8 cellular contexts compared by ENCODE assay signal in the genomic region with DNA sequence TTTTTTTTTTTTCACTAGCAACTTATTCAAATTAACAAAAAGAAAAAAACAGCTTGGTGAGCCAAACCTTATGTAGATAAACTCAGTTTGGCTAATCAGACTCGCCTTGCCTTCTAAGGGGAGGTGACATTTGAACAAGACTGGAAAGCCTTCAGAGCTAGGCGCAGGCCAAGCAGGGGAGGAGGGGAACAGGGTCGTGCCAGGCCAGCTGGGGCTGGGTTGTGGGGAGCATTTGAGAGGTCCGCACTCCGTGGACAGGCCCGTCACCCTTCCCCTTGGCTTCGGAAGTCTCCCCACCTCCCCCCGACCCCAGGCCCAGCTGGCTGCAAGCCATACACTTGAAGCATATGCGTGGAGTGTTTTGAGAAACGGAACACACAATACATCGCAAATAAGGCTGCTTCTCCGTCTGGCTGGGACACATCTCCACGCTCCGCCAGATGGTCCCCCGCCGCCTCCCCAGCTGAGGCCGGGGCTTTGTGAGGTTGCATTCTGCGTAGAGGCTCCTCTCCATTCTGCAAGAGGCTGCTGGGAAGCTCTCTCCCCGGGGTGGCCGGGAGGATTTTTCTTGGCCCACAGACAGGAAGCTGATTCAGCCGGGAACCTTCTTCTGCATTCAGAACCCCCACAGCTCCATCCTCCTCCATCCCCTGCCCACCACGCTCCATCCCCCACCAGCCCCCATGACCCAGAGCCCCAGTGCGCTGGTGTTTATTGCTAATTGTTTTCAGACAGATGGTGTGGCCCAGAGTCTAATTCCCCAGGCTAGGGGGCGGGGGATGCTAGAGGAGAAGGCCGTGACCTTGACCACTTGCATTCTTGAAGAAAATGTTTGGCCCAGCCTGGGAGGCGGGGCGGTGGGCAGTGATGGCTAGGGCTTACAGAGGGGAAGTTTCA.
DNase-seq lines count a peak whose midpoint lies in the region; ATAC-seq and TF ChIP-seq lines count a peak whose summit lies in the region.

No MANE protein-coding gene starts in this region.

- H3K4me1 ChIP-seq in H9 (ENCODE audit: insufficient read depth, low read length) = 0 out of 2 replicates have a peak, but pooled peaks cover 2% of the 10 kb centered on the region
- H3K4me1 ChIP-seq in neural progenitor cell = peaks cover 8% of the 10 kb centered on the region

- in situ Hi-C loops in GM13977 (cut with MboI; ENCODE audit: low pct_unique_long_range_greater_than_20kb, low sequenced_read_pairs, unreplicated experiment) = no loop called here

- peak overlapping the region; percentile 24; the same call in 1 of the 2 replicates for H3K14ac ChIP-seq in H9 (ENCODE audit: insufficient read depth, low read length)

- no peak for ATAC-seq in activated naive CD8-positive, alpha-beta T cell treated with anti-CD3 and anti-CD28 coated beads, Interleukin-2, amount 50 U/mL, for 24 hours
- ATAC-seq in GM21825 (IDR thresholded peaks at IDR 0.05; ENCODE audit: unreplicated experiment) = no peak

- H3K9me3 Mint-ChIP-seq in H9 (0 out of 5 replicates have a peak, but pooled peaks cover 0 to under 1% of the 10 kb centered on the region in 2 experiments), neural progenitor cell (peaks cover 4% of the 10 kb centered on the region)
- H3K9me3 Mint-ChIP-seq in activated naive CD8-positive, alpha-beta T cell treated with anti-CD3 and anti-CD28 coated beads, Interleukin-2, amount 50 U/mL, for 24 hours = no peaks in the 10 kb centered on the region

- H3K36me3 ChIP-seq in neural progenitor cell = no peaks in the 10 kb centered on the region

- no peak overlapping the region for H3K56ac ChIP-seq in H9 (ENCODE audit: insufficient read length, low read depth, low read length)

- H2BK20ac ChIP-seq in H9 (ENCODE audit: low read depth, low read length, poor library complexity, severe bottlenecking) = no peak overlapping the region

- H3K79me2 ChIP-seq in H9 (ENCODE audit: insufficient read depth, low read length) = no peaks in the 10 kb centered on the region
- no peaks in the 10 kb centered on the region for H3K79me2 ChIP-seq in neural progenitor cell (ENCODE audit: low read depth)

- TF ChIP-seq CTCF in H9 (conservative IDR thresholded peaks at IDR 0.05) = no peak
- TF ChIP-seq CTCF in neural progenitor cell (IDR thresholded peaks at IDR 0.05) = no peak
- no peak for TF ChIP-seq CTCF in GM13977 (IDR thresholded peaks at IDR 0.05; ENCODE audit: extremely low read depth, insufficient read depth, missing control alignments)

- H3K23ac ChIP-seq in H9 (ENCODE audit: insufficient read length, low read depth, low read length) = no peak overlapping the region

- H3K4me3 Mint-ChIP-seq in H9 = peak overlapping the region; percentile 9 to 17; a peak in 3 of 5 replicates
- H3K4me3 Mint-ChIP-seq in neural progenitor cell = peak overlapping the region; percentile 76
- no peak overlapping the region for H3K4me3 Mint-ChIP-seq in activated naive CD8-positive, alpha-beta T cell treated with anti-CD3 and anti-CD28 coated beads, Interleukin-2, amount 50 U/mL, for 24 hours

- H3K27ac Mint-ChIP-seq in H9 (peak overlapping the region; percentile 66 to 91 (median 91)), neural progenitor cell (peak overlapping the region; percentile 74)
- no peak overlapping the region for H3K27ac Mint-ChIP-seq in activated naive CD8-positive, alpha-beta T cell treated with anti-CD3 and anti-CD28 coated beads, Interleukin-2, amount 50 U/mL, for 24 hours

- H3K4me1 Mint-ChIP-seq in H9 = peaks cover 25 to 29% of the 10 kb centered on the region in 2 experiments
- peaks cover 33% of the 10 kb centered on the region for H3K4me1 Mint-ChIP-seq in neural progenitor cell
- no peaks in the 10 kb centered on the region for H3K4me1 Mint-ChIP-seq in activated naive CD8-positive, alpha-beta T cell treated with anti-CD3 and anti-CD28 coated beads, Interleukin-2, amount 50 U/mL, for 24 hours

- H3K4me3 ChIP-seq in neural progenitor cell = no peak overlapping the region

- no peak overlapping the region for H3K4ac ChIP-seq in H9 (ENCODE audit: low read depth, low read length)

- H3K4me2 ChIP-seq in H9 (ENCODE audit: insufficient read depth, insufficient read length, low read length) = peak overlapping the region; percentile 38
- peak overlapping the region; percentile 23 for H3K4me2 ChIP-seq in neural progenitor cell

- DNase-seq in H9 (peak; percentile 89), RPMI7951 (ENCODE audit: low read depth) (peak; percentile 84), fibroblast of peridontal ligament (ENCODE audit: extremely low read depth) (peak; percentile 97), neural progenitor cell (ENCODE audit: low spot score) (peak; percentile 44), GM13977 (ENCODE audit: low spot score) (no peak)
- DNase-seq in activated naive CD8-positive, alpha-beta T cell treated with anti-CD3 and anti-CD28 coated beads, Interleukin-2, amount 50 U/mL, for 24 hours = no peak
- no peak for DNase-seq in stimulated activated naive CD4-positive, alpha-beta T cell (lab: John Stamatoyannopoulos, UW)

- H4K8ac ChIP-seq in H9 (replicated peaks; ENCODE audit: insufficient read length, low read depth, low read length) = no peak overlapping the region

- WGBS in H9 (ENCODE audit: extremely low coverage, insufficient read length, low lambda C conversion rate) = no CpG with 5 or more reads among the region's 27 CpGs

- H3K9ac ChIP-seq in H9 (ENCODE audit: extremely low read depth, insufficient read length, low read length) = no peak overlapping the region
- H3K9ac ChIP-seq in neural progenitor cell = no peak overlapping the region

- H3K27me3 ChIP-seq in H9 (ENCODE audit: insufficient read depth, low read length) (no peaks in the 10 kb centered on the region), neural progenitor cell (no peaks in the 10 kb centered on the region)

- H3K36me3 Mint-ChIP-seq in H9 (ENCODE audit: insufficient read depth in 1 of 3, low read depth in 3 of 3) (no peaks in the 10 kb centered on the region), neural progenitor cell (no peaks in the 10 kb centered on the region)
- no peaks in the 10 kb centered on the region for H3K36me3 Mint-ChIP-seq in activated naive CD8-positive, alpha-beta T cell treated with anti-CD3 and anti-CD28 coated beads, Interleukin-2, amount 50 U/mL, for 24 hours (ENCODE audit: low read depth)

- H4K91ac ChIP-seq in H9 (ENCODE audit: insufficient read length, low read depth, low read length) = no peak overlapping the region

- no peak overlapping the region for H2BK15ac ChIP-seq in H9 (ENCODE audit: low read depth, low read length)

- peak overlapping the region; percentile 40 for H3K18ac ChIP-seq in H9 (ENCODE audit: insufficient read length, low read depth, low read length)

- H3K9me3 ChIP-seq in H9 (ENCODE audit: control insufficient read depth, low read depth, low read length) (no peaks in the 10 kb centered on the region), neural progenitor cell (ENCODE audit: low read depth) (no peaks in the 10 kb centered on the region)

- H3K27ac ChIP-seq in H9 (ENCODE audit: insufficient read length, low read depth, low read length) (no peak overlapping the region), neural progenitor cell (no peak overlapping the region)

- H4K20me1 ChIP-seq in H9 (ENCODE audit: control insufficient read depth, insufficient read depth, insufficient read length) = no peaks in the 10 kb centered on the region
- H4K20me1 ChIP-seq in neural progenitor cell (ENCODE audit: low read depth) = no peaks in the 10 kb centered on the region

- no peaks in the 10 kb centered on the region for H3K23me2 ChIP-seq in H9 (ENCODE audit: insufficient read length, low read depth, low read length, poor library complexity, severe bottlenecking)

- no peak overlapping the region for H2AFZ ChIP-seq in H9 (ENCODE audit: low read length)
- H2AFZ ChIP-seq in neural progenitor cell (replicated peaks) = no peak overlapping the region

- H2BK120ac ChIP-seq in H9 (ENCODE audit: low read depth, low read length, poor library complexity, severe bottlenecking) = no peak overlapping the region

- no peaks in the 10 kb centered on the region for H3K79me1 ChIP-seq in H9 (ENCODE audit: insufficient read depth, low read depth, low read length, poor library complexity, severe bottlenecking)

- H3F3A ChIP-seq in neural progenitor cell (ENCODE audit: low read depth) = peaks cover 13% of the 10 kb centered on the region

- H2BK12ac ChIP-seq in H9 (ENCODE audit: insufficient read length, low read depth, low read length) = no peak overlapping the region

- peaks cover 2% of the 10 kb centered on the region; the same call in 1 of the 2 replicates for H3K27me3 Mint-ChIP-seq in H9 (ENCODE audit: low read depth)
- peaks cover 40% of the 10 kb centered on the region for H3K27me3 Mint-ChIP-seq in neural progenitor cell (ENCODE audit: insufficient read depth, low read depth)
- H3K27me3 Mint-ChIP-seq in activated naive CD8-positive, alpha-beta T cell treated with anti-CD3 and anti-CD28 coated beads, Interleukin-2, amount 50 U/mL, for 24 hours = peaks cover 16% of the 10 kb centered on the region

- no peak overlapping the region for H3T11ph ChIP-seq in H9 (ENCODE audit: low read length)

- no peak overlapping the region for H4K5ac ChIP-seq in H9 (ENCODE audit: insufficient read length, low read depth, low read length)

- H2BK5ac ChIP-seq in H9 (ENCODE audit: insufficient read length, low read length) = no peak overlapping the region

- no peak overlapping the region for H2AK5ac ChIP-seq in H9 (ENCODE audit: insufficient read length, low read length)

Comparison
In these comparisons a context has a peak if more than half of its experiments do, and no peak if none do; other contexts are left out.
1. DNase-seq: peak in H9 (single experiment), RPMI7951 (single experiment), fibroblast of peridontal ligament (single experiment) and neural progenitor cell (single experiment); none in activated naive CD8-positive, alpha-beta T cell treated with anti-CD3 and anti-CD28 coated beads, Interleukin-2, amount 50 U/mL, for 24 hours (single experiment), stimulated activated naive CD4-positive, alpha-beta T cell (0 of 6) and GM13977 (single experiment).